In the genomic region with DNA sequence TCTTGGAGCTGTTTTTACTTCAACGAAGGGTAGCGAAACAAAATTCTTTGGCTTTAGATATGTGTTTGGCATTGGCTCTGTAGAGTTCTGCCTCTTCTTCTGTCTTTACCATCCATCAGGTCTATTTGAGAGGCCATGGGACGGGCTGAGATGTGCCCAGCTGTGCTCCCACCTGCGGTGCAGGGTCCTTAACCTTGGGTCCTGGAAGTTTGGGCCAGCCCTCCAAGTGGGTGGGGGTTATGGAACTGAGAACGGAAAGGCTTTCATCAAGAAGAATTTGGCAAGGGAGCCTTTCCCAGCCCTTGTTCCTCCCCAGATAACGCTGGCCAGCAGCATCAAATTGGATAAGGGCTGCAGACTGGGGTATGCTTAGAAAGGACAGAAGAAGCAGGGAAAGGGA, we compare ENCODE assay signal across 23 cellular contexts.
"Had no signal": no experiment of that assay in that cellular context is flagged by ENCODE, and none has a peak within 500 bp of the region (broad histone marks: within the 10 kb centered on the region; RNA-seq: fewer than 3 reads in every experiment).

No MANE protein-coding gene starts in this region.

- H3K36me3 Mint-ChIP-seq: mesothelial cell of epicardium; naive B cell; natural killer cell treated with Interleukin-12 subunit alpha and Interleukin-12 subunit beta and Interleukin-15 and Interleukin-18, amount 100 ng/mL, for 72 hours; stimulated activated naive B cell treated with anti-CD40 and anti-IgM and Interleukin-4, amounts not matched to agents 10 μg/mL and 1 μg/mL and 100 μg/mL, for 72 hours had no signal

- H3K9me3 Mint-ChIP-seq: mesothelial cell of epicardium; naive B cell; natural killer cell treated with Interleukin-12 subunit alpha and Interleukin-12 subunit beta and Interleukin-15 and Interleukin-18, amount 100 ng/mL, for 72 hours; stimulated activated naive B cell treated with anti-CD40 and anti-IgM and Interleukin-4, amounts not matched to agents 10 μg/mL and 1 μg/mL and 100 μg/mL, for 72 hours; stimulated activated naive CD8-positive, alpha-beta T cell treated with anti-CD3 and anti-CD28 coated beads, Interleukin-15, Interleukin-2, amounts not matched to agents 100 ng/mL and 50 ng/mL, for 24 hours had no signal

- H3K4me1 ChIP-seq: foreskin keratinocyte, gastroesophageal sphincter, pancreas, spleen, transverse colon, upper lobe of right lung, uterus had no signal

- H3K36me3 ChIP-seq: gastroesophageal sphincter, neutrophil, pancreas, spleen, thoracic aorta, transverse colon, upper lobe of right lung, uterus had no signal

- ATAC-seq: esophagus mucosa; foreskin keratinocyte; gastroesophageal sphincter; mucosa of descending colon; natural killer cell treated with Interleukin-12 subunit alpha and Interleukin-12 subunit beta and Interleukin-15 and Interleukin-18, amount 100 ng/mL, for 72 hours; pancreas; upper lobe of right lung had no signal

- H3K4me1 Mint-ChIP-seq: neural crest cell had no signal

- H3K27ac Mint-ChIP-seq: mesothelial cell of epicardium; natural killer cell treated with Interleukin-12 subunit alpha and Interleukin-12 subunit beta and Interleukin-15 and Interleukin-18, amount 100 ng/mL, for 72 hours; stimulated activated naive B cell treated with anti-CD40 and anti-IgM and Interleukin-4, amounts not matched to agents 10 μg/mL and 1 μg/mL and 100 μg/mL, for 72 hours had no signal

- H3K4me3 Mint-ChIP-seq: mesothelial cell of epicardium; naive B cell; natural killer cell treated with Interleukin-12 subunit alpha and Interleukin-12 subunit beta and Interleukin-15 and Interleukin-18, amount 100 ng/mL, for 72 hours; neural crest cell; stimulated activated naive B cell treated with anti-CD40 and anti-IgM and Interleukin-4, amounts not matched to agents 10 μg/mL and 1 μg/mL and 100 μg/mL, for 72 hours; stimulated activated naive CD8-positive, alpha-beta T cell treated with anti-CD3 and anti-CD28 coated beads, Interleukin-15, Interleukin-2, amounts not matched to agents 100 ng/mL and 50 ng/mL, for 24 hours had no signal

- H3K27me3 ChIP-seq: foreskin keratinocyte, gastroesophageal sphincter, pancreas, uterus had no signal

- H3K27ac ChIP-seq: epithelial cell of prostate, foreskin keratinocyte, gastroesophageal sphincter, neutrophil, pancreas, skin epidermis, spleen, thoracic aorta, transverse colon, upper lobe of right lung, uterus had no signal

- H3K4me3 ChIP-seq: gastroesophageal sphincter, mucosa of descending colon, pancreas, skin epidermis, spleen, thoracic aorta, transverse colon, upper lobe of right lung, uterus had no signal

- DNase-seq: cortex of kidney; effector CD4-positive, alpha-beta T cell; foreskin keratinocyte; hypothalamus; mesenchymal stem cell; mucosa of descending colon; pancreas; spleen; transverse colon; upper lobe of right lung; uterus had no signal

- H3K9me3 ChIP-seq: gastroesophageal sphincter, mucosa of descending colon, neutrophil, pancreas, spleen, thoracic aorta, transverse colon, upper lobe of right lung, uterus had no signal
